Comparison of ENCODE assay signal across 27 cellular contexts in the genomic region with DNA sequence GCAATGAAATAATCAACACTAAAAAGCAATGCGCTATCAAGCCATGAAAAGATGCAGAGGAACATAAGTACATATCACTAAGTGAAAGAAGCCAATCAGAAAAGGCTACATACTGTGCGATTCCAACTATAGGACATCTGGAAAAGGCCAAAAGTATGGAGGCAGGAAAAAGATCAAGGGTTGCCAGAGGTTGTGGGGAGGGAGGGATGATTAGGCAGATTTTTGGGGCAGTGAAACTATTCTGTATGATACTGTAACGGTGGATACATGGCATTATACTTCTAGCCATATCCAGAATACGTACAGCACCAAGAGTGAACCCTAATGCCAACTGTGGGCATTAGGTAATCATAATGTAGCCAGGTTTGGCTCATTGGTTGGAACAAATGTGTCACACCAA.
"Had no signal": no experiment of that assay in that cellular context is flagged by ENCODE, and none has a peak within 500 bp of the region (broad histone marks: within the 10 kb centered on the region; RNA-seq: fewer than 3 reads in every experiment).

No MANE protein-coding gene starts in this region.

- H3K27ac ChIP-seq: brain microvascular endothelial cell, pancreas, prostate gland, tibial nerve had no signal

- H3K9me3 ChIP-seq: mucosa of descending colon, pancreas, prostate gland, tibial nerve had no signal

- H3K4me1 ChIP-seq: prostate gland had no signal

- ATAC-seq: activated CD4-positive, alpha-beta T cell treated with anti-CD3 and anti-CD28 coated beads for 36 hours; mucosa of descending colon; pancreas; sciatic nerve; stimulated activated naive B cell treated with anti-CD40 and anti-IgM and Interleukin-4, amounts not matched to agents 10 μg/mL and 1 μg/mL and 100 μg/mL, for 72 hours; T-cell had no signal

- H3K27me3 ChIP-seq: brain microvascular endothelial cell, pancreas, tibial nerve had no signal

- DNase-seq: activated CD4-positive, alpha-beta T cell treated with anti-CD3 and anti-CD28 coated beads for 36 hours; activated CD4-positive, alpha-beta T cell treated with anti-CD3 and anti-CD28 coated beads, Interleukin-2, amount 50 U/mL, for 48 hours; activated CD4-positive, CD25-positive, alpha-beta regulatory T cell; activated CD8-positive, alpha-beta memory T cell treated with anti-CD3 and anti-CD28 coated beads, Interleukin-2, amount 50 U/mL, for 4 hours; activated gamma-delta T cell treated with Interleukin-2 at 50 U/mL for 16 hours; activated naive CD4-positive, alpha-beta T cell treated with anti-CD3 and anti-CD28 coated beads, Interleukin-2, amount 50 U/mL, for 16 hours; activated T-cell treated with anti-CD3 and anti-CD28 coated beads, Interleukin-2, amount 50 U/mL, for 24 hours; amniotic stem cell; brain microvascular endothelial cell; caudate nucleus; cortex of kidney; head of caudate nucleus; hippocampal formation; kidney; mucosa of descending colon; pancreas; retina; stimulated activated CD4-positive, alpha-beta T cell treated with anti-CD3 and anti-CD28 coated beads, Interleukin-1b, Interleukin-23, amount 100 ng/mL, for 48 hours; stimulated activated CD4-positive, alpha-beta T cell treated with anti-CD3 and anti-CD28 coated beads, Interleukin-4, amount 100 ng/mL, for 4 hours; stimulated activated CD8-positive, alpha-beta memory T cell treated with anti-CD3 and anti-CD28 coated beads, Interleukin-4, amount 100 ng/mL, for 48 hours; stimulated activated naive B cell treated with anti-CD40 and anti-IgM and Interleukin-4, amounts not matched to agents 10 μg/mL and 1 μg/mL and 100 μg/mL, for 72 hours; T-cell had no signal

- H3K4me3 ChIP-seq: lung, mucosa of descending colon, pancreas, prostate gland, skin epidermis, tibial nerve had no signal
